Comparison of ENCODE assay signal across 14 cellular contexts in the genomic region with DNA sequence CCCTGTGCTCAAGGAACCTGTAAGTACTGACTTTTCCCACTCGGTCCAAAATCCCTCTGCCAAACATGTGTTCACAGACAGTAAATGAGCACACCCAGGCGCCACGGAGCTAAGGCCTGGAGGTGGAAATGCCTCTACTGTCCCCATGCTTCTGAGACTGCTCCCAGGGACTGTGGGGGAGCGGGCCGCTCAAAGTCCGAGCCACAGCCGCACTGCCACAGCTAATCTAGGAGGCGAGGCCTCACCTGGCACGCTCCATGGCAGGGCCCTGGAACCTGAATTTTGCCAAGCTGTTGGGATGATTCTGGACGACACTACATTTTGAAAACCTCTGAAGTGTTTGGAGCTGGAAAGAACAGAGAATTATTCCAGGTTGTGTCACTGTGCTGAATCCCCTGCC.
A peak's percentile ranks its signal among the peaks of the same experiment; 100 is the strongest.
DNase-seq lines count a peak whose midpoint lies in the region; ATAC-seq, FAIRE-seq and TF ChIP-seq lines count a peak whose summit lies in the region.
"Had no signal": no experiment of that assay in that cellular context is flagged by ENCODE, and none has a peak within 500 bp of the region (broad histone marks: within the 10 kb centered on the region; RNA-seq: fewer than 3 reads in every experiment).

No MANE protein-coding gene starts in this region.

- H3K27me3 Mint-ChIP-seq in WTC11 (ENCODE audit: low read depth): no peaks in the 10 kb centered on the region

- H3K36me3 ChIP-seq in BLaER1 (peaks cover 7% of the 10 kb centered on the region; the same call in 1 of the 2 replicates), iPS DF 6.9 (ENCODE audit: control insufficient read depth, insufficient read depth, low read length) (no peaks in the 10 kb centered on the region), small intestine (ENCODE audit: control insufficient read depth in 2 of 2, insufficient read depth in 2 of 2, low read length in 2 of 2) (no peaks in the 10 kb centered on the region), smooth muscle cell (ENCODE audit: low read depth) (no peaks in the 10 kb centered on the region)

- no peak for DNase-seq in WTC11 (ENCODE audit: low spot score)
- DNase-seq in iPS DF 6.9 (ENCODE audit: low read depth, low spot score): no peak
- DNase-seq in small intestine: peak; percentile 55
- DNase-seq in smooth muscle cell (lab: John Stamatoyannopoulos, UW; ENCODE audit: unreplicated experiment): no peak
- no peak for DNase-seq in stimulated activated CD4-positive, alpha-beta T cell treated with anti-CD3 and anti-CD28 coated beads, Interleukin-2, amount 100 ng/mL, for 24 hours
- DNase-seq in activated CD4-positive, alpha-beta T cell treated with anti-CD3 and anti-CD28 coated beads for 1 hour: no peak
- DNase-seq: HCEC 1CT; NCI-H1436; NCI-H2081 treated with DMSO at 0.1 percent for 48 hours; NCI-H226; NK-92 treated with Interleukin-12 subunit alpha and Interleukin-12 subunit beta, amount 100 ng/mL, for 24 hours had no signal

- peak overlapping the region; percentile 54 for H3K4me3 Mint-ChIP-seq in WTC11

- H3K4me2 ChIP-seq in BLaER1 (peak overlapping the region; percentile 13), smooth muscle cell (no peak overlapping the region)

- H3K27ac ChIP-seq in BLaER1 (no peak overlapping the region), iPS DF 6.9 (ENCODE audit: low read length) (peak overlapping the region; percentile 96), small intestine (ENCODE audit: low read depth in 1 of 2, low read length in 1 of 2) (no peak overlapping the region), smooth muscle cell (ENCODE audit: low read depth) (no peak overlapping the region)
- H3K27ac ChIP-seq: C4-2B had no signal

- CTCF ChIA-PET in WTC11 (lab: Charles Lee): interaction anchor here (2.5 to 2.8 kb wide), 2 partner anchors 13 to 146 kb away, joined by 10 to 20 read pairs; no protein-coding TSS in a partner anchor

- H3K9ac ChIP-seq in BLaER1 (no peak overlapping the region), smooth muscle cell (ENCODE audit: low read depth) (no peak overlapping the region)

- H2AFZ ChIP-seq in smooth muscle cell (ENCODE audit: low read depth): no peak overlapping the region

- H3K9me3 Mint-ChIP-seq in WTC11: no peaks in the 10 kb centered on the region

- peaks cover 13% of the 10 kb centered on the region; the same call in 1 of the 2 replicates for H3K36me3 Mint-ChIP-seq in WTC11

- POLR2A ChIA-PET in WTC11 (lab: Charles Lee): no interaction called here

- no peaks in the 10 kb centered on the region for H4K20me1 ChIP-seq in BLaER1
- no peaks in the 10 kb centered on the region for H4K20me1 ChIP-seq in smooth muscle cell (ENCODE audit: low read depth)

- no peak for FAIRE-seq in small intestine (lab: Jason Lieb, UNC)

- H3K27ac Mint-ChIP-seq in WTC11: peak overlapping the region; percentile 99

- peaks cover 83% of the 10 kb centered on the region for H3K4me1 Mint-ChIP-seq in WTC11

- TF ChIP-seq CTCF in WTC11 (IDR thresholded peaks at IDR 0.05) (no peak), smooth muscle cell (IDR thresholded peaks at IDR 0.05; ENCODE audit: borderline replicate concordance, insufficient read depth, poor library complexity, severe bottlenecking) (no peak)

- H3K9me3 ChIP-seq in BLaER1: peaks cover 10% of the 10 kb centered on the region
- H3K9me3 ChIP-seq in iPS DF 6.9 (ENCODE audit: control insufficient read depth, insufficient read depth, low read length): no peaks in the 10 kb centered on the region
- no peaks in the 10 kb centered on the region for H3K9me3 ChIP-seq in small intestine (ENCODE audit: control insufficient read depth, low read depth)
- no peaks in the 10 kb centered on the region for H3K9me3 ChIP-seq in smooth muscle cell (replicated peaks; ENCODE audit: low read depth)

- no peaks in the 10 kb centered on the region for H3K79me2 ChIP-seq in smooth muscle cell (ENCODE audit: low read depth)

- peaks cover 37% of the 10 kb centered on the region for H3K4me1 ChIP-seq in BLaER1
- peaks cover 19% of the 10 kb centered on the region for H3K4me1 ChIP-seq in iPS DF 6.9 (ENCODE audit: control insufficient read depth, insufficient read depth, low read length)
- H3K4me1 ChIP-seq in small intestine (ENCODE audit: control insufficient read depth in 2 of 2, insufficient read depth in 1 of 2, low read depth in 1 of 2, low read length in 1 of 2): no peaks in the 10 kb centered on the region
- H3K4me1 ChIP-seq in smooth muscle cell (ENCODE audit: low read depth): peaks cover 14% of the 10 kb centered on the region

- no CpG with 5 or more reads among the region's 10 CpGs for WGBS in iPS DF 6.9 (ENCODE audit: insufficient coverage, insufficient read length)
- 35 to 67% (median 43%) methylated on average over 10 of the region's 10 CpGs for WGBS in small intestine, 3 donors
- WGBS in smooth muscle cell (ENCODE audit: low lambda C conversion rate): 94% methylated on average over 10 of the region's 10 CpGs

- no peaks in the 10 kb centered on the region for H3K27me3 ChIP-seq in BLaER1
- no peaks in the 10 kb centered on the region for H3K27me3 ChIP-seq in iPS DF 6.9 (ENCODE audit: control insufficient read depth, insufficient read depth, low read length)
- H3K27me3 ChIP-seq in small intestine (ENCODE audit: control insufficient read depth in 2 of 2, insufficient read depth in 2 of 2, low read length in 2 of 2): no peaks in the 10 kb centered on the region
- no peaks in the 10 kb centered on the region for H3K27me3 ChIP-seq in smooth muscle cell (ENCODE audit: low read depth)

- H3K4me3 ChIP-seq in BLaER1 (no peak overlapping the region), iPS DF 6.9 (ENCODE audit: low read length) (no peak overlapping the region), small intestine (ENCODE audit: low read depth in 1 of 2, low read length in 2 of 2) (no peak overlapping the region), smooth muscle cell (no peak overlapping the region)

- peaks cover 9% of the 10 kb centered on the region for H3F3A ChIP-seq in smooth muscle cell (ENCODE audit: low read depth)

- ATAC-seq in WTC11 (no peak; the same call in 1 of the 2 replicates), HG02678 (IDR thresholded peaks at IDR 0.05; ENCODE audit: unreplicated experiment) (no peak)

TF ChIP-seq in WTC11, 78 proteins besides CTCF, POLR2A, EP300 and RAD21:
- TF ChIP-seq EMX1 (CRISPR knock-in tag; IDR thresholded peaks at IDR 0.05): no peak
- no peak for TF ChIP-seq ZNF396 (CRISPR knock-in tag; IDR thresholded peaks at IDR 0.05; ENCODE audit: borderline replicate concordance)
- 0 out of 2 replicates have a peak, but pooled peaks have one; percentile 16 for TF ChIP-seq NR3C1 (CRISPR knock-in tag; conservative IDR thresholded peaks at IDR 0.05; ENCODE audit: low read depth)
- TF ChIP-seq ZNF232 (CRISPR knock-in tag; IDR thresholded peaks at IDR 0.05): peak; percentile 63; the same call in 1 of the 2 replicates
- TF ChIP-seq, protein P1, sequence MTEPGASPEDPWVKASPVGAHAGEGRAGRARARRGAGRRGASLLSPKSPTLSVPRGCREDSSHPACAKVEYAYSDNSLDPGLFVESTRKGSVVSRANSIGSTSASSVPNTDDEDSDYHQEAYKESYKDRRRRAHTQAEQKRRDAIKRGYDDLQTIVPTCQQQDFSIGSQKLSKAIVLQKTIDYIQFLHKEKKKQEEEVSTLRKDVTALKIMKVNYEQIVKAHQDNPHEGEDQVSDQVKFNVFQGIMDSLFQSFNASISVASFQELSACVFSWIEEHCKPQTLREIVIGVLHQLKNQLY (CRISPR knock-in tag; IDR thresholded peaks at IDR 0.05): 0 out of 2 replicates have a peak, but pooled peaks have one; percentile 13
